ENCODE assay signal across 9 cellular contexts in the genomic region with DNA sequence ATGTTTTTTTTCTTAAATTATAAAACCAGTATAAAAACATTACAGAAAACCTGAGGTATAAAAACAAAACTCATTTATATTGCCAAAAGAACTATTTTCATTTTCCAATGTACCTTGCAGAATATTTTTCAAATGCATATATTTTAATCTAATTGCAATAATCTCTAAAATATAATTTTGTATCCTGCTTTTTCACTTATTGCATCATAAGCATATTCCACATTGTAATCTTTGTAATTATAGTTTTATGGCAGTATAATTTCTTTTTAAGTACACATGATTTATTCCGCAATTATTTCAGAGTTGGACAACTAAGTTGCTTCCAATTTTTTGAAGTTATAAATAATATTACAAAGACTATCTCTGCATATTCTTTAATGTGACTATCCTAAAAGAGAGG. TPM values are rescaled to one million over a fixed set of nuclear protein-coding genes. Genes with fewer than 3 reads are reported as not detected.
"Had no signal": no experiment of that assay in that cellular context is flagged by ENCODE, and none has a peak within 500 bp of the region (broad histone marks: within the 10 kb centered on the region; RNA-seq: fewer than 3 reads in every experiment).

No MANE protein-coding gene starts in this region.

- H3K4me2 ChIP-seq: GM23338, KMS-11 had no signal

- DNase-seq: H9, HCEC 1CT, KBM-7 had no signal

- H3K9ac ChIP-seq: KMS-11 had no signal

- ATAC-seq: GM23338 had no signal

- H2AFZ ChIP-seq: GM23338 had no signal

- H3K27ac ChIP-seq: KMS-11 had no signal

- H3K4me3 ChIP-seq: GM23338 had no signal

- FAIRE-seq: H1, H54, HTR-8/SVneo had no signal

RNA-seq across cellular contexts. Expression of gene SGCE, which starts 43.7 kb away (rescaled TPM):
- total RNA-seq: HT-29 had no signal
